In genomic region chr2:189916651-189917050, GRCh38 we compare ENCODE assay signal across 1 cellular context.
TF ChIP-seq lines count a peak whose summit lies in the region.

No MANE protein-coding gene starts in this region.

TF ChIP-seq in SK-N-SH, 30 proteins besides CTCF, POLR2A, EP300 and RAD21:
- TF ChIP-seq USF2 (IDR thresholded peaks at IDR 0.05; ENCODE audit: borderline replicate concordance, low read depth, low read length) (no peak), USF1 (IDR thresholded peaks at IDR 0.05; ENCODE audit: borderline replicate concordance, low read depth) (no peak), CHD2 (IDR thresholded peaks at IDR 0.05; ENCODE audit: low read length, partially characterized antibody) (no peak), ELF1 (IDR thresholded peaks at IDR 0.05) (no peak), MAX (IDR thresholded peaks at IDR 0.05; ENCODE audit: low read depth) (no peak), SIN3A (IDR thresholded peaks at IDR 0.05; ENCODE audit: borderline replicate concordance, low read depth, low read length) (no peak), PBX3 (IDR thresholded peaks at IDR 0.05) (no peak), SMC3 (IDR thresholded peaks at IDR 0.05; ENCODE audit: low read depth, low read length) (no peak), RFX5 (IDR thresholded peaks at IDR 0.05; ENCODE audit: low read length) (no peak), NRF1 (IDR thresholded peaks at IDR 0.05; ENCODE audit: low read depth, low read length) (no peak), REST (IDR thresholded peaks at IDR 0.05; ENCODE audit: low read depth, low read length) (no peak), POLR2AphosphoS5 (IDR thresholded peaks at IDR 0.05; ENCODE audit: low read depth, low read length) (no peak), TEAD4 (IDR thresholded peaks at IDR 0.05; ENCODE audit: borderline replicate concordance, insufficient read depth) (no peak), GABPA (IDR thresholded peaks at IDR 0.05; ENCODE audit: low read depth) (no peak), EZH2phosphoT487 (IDR thresholded peaks at IDR 0.05; ENCODE audit: borderline replicate concordance, low read depth) (no peak), ZBTB33 (IDR thresholded peaks at IDR 0.05; ENCODE audit: borderline replicate concordance, low read depth) (no peak), FOXJ3 (CRISPR knock-in tag; IDR thresholded peaks at IDR 0.05) (no peak), NFIC (IDR thresholded peaks at IDR 0.05; ENCODE audit: borderline replicate concordance) (no peak)
